Comparison of ENCODE assay signal across 33 cellular contexts in genomic region chr19:45773384-45773783, GRCh38. TPM values are rescaled to one million over a fixed set of nuclear protein-coding genes. Genes with fewer than 3 reads are reported as not detected.
DNase-seq lines count a peak whose midpoint lies in the region; ATAC-seq, FAIRE-seq and TF ChIP-seq lines count a peak whose summit lies in the region.
"Had no signal": no experiment of that assay in that cellular context is flagged by ENCODE, and none has a peak within 500 bp of the region (broad histone marks: within the 10 kb centered on the region; RNA-seq: fewer than 3 reads in every experiment).

No MANE protein-coding gene starts in this region.

- H3K79me1 ChIP-seq in mesenchymal stem cell (replicated peaks; ENCODE audit: low read length, poor library complexity, severe bottlenecking) = peaks cover 11% of the 10 kb centered on the region

- H3K4me3 Mint-ChIP-seq in activated naive CD4-positive, alpha-beta T cell treated with anti-CD3 and anti-CD28 coated beads, Interleukin-2, amount 10 ng/mL, durations not matched to agents 7 days and 5 days = no peak overlapping the region
- no peak overlapping the region for H3K4me3 Mint-ChIP-seq in activated naive CD4-positive, alpha-beta T cell treated with anti-CD3 and anti-CD28 coated beads for 36 hours
- H3K4me3 Mint-ChIP-seq in naive thymus-derived CD4-positive, alpha-beta T cell = no peak overlapping the region
- H3K4me3 Mint-ChIP-seq: activated CD4-positive, alpha-beta T cell treated with anti-CD3 and anti-CD28 coated beads, Interleukin-2, amount 10 ng/mL, durations not matched to agents 24 days and 14 days; stimulated activated naive B cell treated with anti-CD40 and anti-IgM and Interleukin-4, amounts not matched to agents 10 μg/mL and 1 μg/mL and 100 μg/mL, for 72 hours had no signal

- POLR2A ChIA-PET in naive thymus-derived CD4-positive, alpha-beta T cell (lab: Charles Lee) = interaction anchor here (0.6 to 1.9 kb wide), 4 partner anchors 9 to 90 kb away, joined by 3 to 8 read pairs (median 4); partner anchors contain the start of gene DMPK

- H3K9me3 ChIP-seq in mucosa of stomach (ENCODE audit: control insufficient read depth, low read length) (no peaks in the 10 kb centered on the region), stomach (no peaks in the 10 kb centered on the region), mesenchymal stem cell (ENCODE audit: control insufficient read depth, low read length) (no peaks in the 10 kb centered on the region)
- no peaks in the 10 kb centered on the region for H3K9me3 ChIP-seq in naive thymus-derived CD4-positive, alpha-beta T cell (ENCODE audit: control insufficient read depth in 2 of 3, low read length in 3 of 3)
- H3K9me3 ChIP-seq: BE2C, testis had no signal

- H3K4me1 ChIP-seq in mucosa of stomach (ENCODE audit: control insufficient read depth, insufficient read depth, low read length) (peaks cover 40% of the 10 kb centered on the region), stomach (peaks cover 27 to 64% (median 46%) of the 10 kb centered on the region in 4 donors), mesenchymal stem cell (ENCODE audit: control insufficient read depth, insufficient read depth, low read depth, low read length) (peaks cover 22% of the 10 kb centered on the region)
- H3K4me1 ChIP-seq in naive thymus-derived CD4-positive, alpha-beta T cell (ENCODE audit: control insufficient read depth in 2 of 2, insufficient read depth in 2 of 2, low read length in 2 of 2) = peaks cover 6 to 13% of the 10 kb centered on the region in 2 donors

- DNase-seq in activated naive CD4-positive, alpha-beta T cell treated with anti-CD3 and anti-CD28 coated beads, Interleukin-2, amount 10 ng/mL, durations not matched to agents 7 days and 5 days = no peak
- no peak for DNase-seq in activated naive CD4-positive, alpha-beta T cell treated with anti-CD3 and anti-CD28 coated beads for 36 hours
- DNase-seq in RPMI8226 (peak; percentile 18), stomach (peak; percentile 88), H54 (ENCODE audit: insufficient read length, low spot score) (no peak), mesenchymal stem cell (no peak)
- no peak for DNase-seq in naive thymus-derived CD4-positive, alpha-beta T cell
- DNase-seq: activated CD4-positive, alpha-beta T cell treated with anti-CD3 and anti-CD28 coated beads, Interleukin-2, amount 10 ng/mL, durations not matched to agents 24 days and 14 days; activated naive CD4-positive, alpha-beta T cell treated with Interleukin-2 at 50 U/mL for 16 hours; activated T-cell treated with anti-CD3 and anti-CD28 coated beads, Interleukin-2, amount 50 U/mL, for 48 hours; amygdala; BE2C; COR-L47; glutamatergic neuron; NCI-H1048; NCI-H2029; NCI-H510A; nucleus accumbens; stimulated activated CD4-positive, alpha-beta T cell treated with anti-CD3 and anti-CD28 coated beads, Interleukin-4, amount 100 ng/mL, for 24 hours; stimulated activated naive B cell treated with anti-CD40 and anti-IgM and Interleukin-4, amounts not matched to agents 10 μg/mL and 1 μg/mL and 100 μg/mL, for 72 hours; T-helper 9 cell; testis; WERI-Rb-1 had no signal

- TF ChIP-seq EP300 in stomach (IDR thresholded peaks at IDR 0.05) = no peak

- H3K9ac ChIP-seq in mucosa of stomach (ENCODE audit: low read length) = peak overlapping the region; percentile 72
- H3K9ac ChIP-seq in mesenchymal stem cell (ENCODE audit: low read length) = no peak overlapping the region

- no peak overlapping the region for H2BK120ac ChIP-seq in mesenchymal stem cell (ENCODE audit: low read depth, low read length)

- no peak overlapping the region for H4K91ac ChIP-seq in mesenchymal stem cell (ENCODE audit: low read length)

- H3K27ac ChIP-seq in stomach = peak overlapping the region; percentile 89 to 98 (median 97)
- H3K27ac ChIP-seq in naive thymus-derived CD4-positive, alpha-beta T cell (ENCODE audit: low read depth, low read length) = no peak overlapping the region
- H3K27ac ChIP-seq in mesenchymal stem cell (ENCODE audit: low read length, poor library complexity, severe bottlenecking) = no peak overlapping the region
- H3K27ac ChIP-seq: testis, WERI-Rb-1 had no signal

- intact Hi-C loops in activated naive CD4-positive, alpha-beta T cell treated with anti-CD3 and anti-CD28 coated beads for 36 hours (cut with micrococcal nuclease) = no loop called here
- intact Hi-C loops in stomach (cut with DNase I; ENCODE audit: low total_unique reads) = no loop called here
- intact Hi-C loops in naive thymus-derived CD4-positive, alpha-beta T cell (cut with micrococcal nuclease) = loop anchor here in 1 of 2 donors (5.0 kb wide), 2 partner anchors 89 to 239 kb away; partner anchors contain the start of genes FOXA3 and SYMPK

- H3K4ac ChIP-seq in mesenchymal stem cell (ENCODE audit: low read depth in 1 of 2, low read length in 2 of 2) = no peak overlapping the region

- H3K18ac ChIP-seq in mesenchymal stem cell (ENCODE audit: low read depth in 1 of 2, low read length in 2 of 2) = no peak overlapping the region

- peaks cover 3% of the 10 kb centered on the region for H3K36me3 Mint-ChIP-seq in activated naive CD4-positive, alpha-beta T cell treated with anti-CD3 and anti-CD28 coated beads, Interleukin-2, amount 10 ng/mL, durations not matched to agents 7 days and 5 days
- peaks cover 6% of the 10 kb centered on the region for H3K36me3 Mint-ChIP-seq in activated naive CD4-positive, alpha-beta T cell treated with anti-CD3 and anti-CD28 coated beads for 36 hours (ENCODE audit: low read depth)
- peaks cover 0 to 8% (median 6%) of the 10 kb centered on the region in 5 donors for H3K36me3 Mint-ChIP-seq in naive thymus-derived CD4-positive, alpha-beta T cell

- no peak overlapping the region for H3K14ac ChIP-seq in mesenchymal stem cell (ENCODE audit: low read length in 2 of 2)

- peak overlapping the region; percentile 8 for H3K4me3 ChIP-seq in mucosa of stomach (ENCODE audit: low read length)
- H3K4me3 ChIP-seq in stomach = no peak overlapping the region
- H3K4me3 ChIP-seq in naive thymus-derived CD4-positive, alpha-beta T cell (ENCODE audit: low read length) = no peak overlapping the region
- no peak overlapping the region for H3K4me3 ChIP-seq in mesenchymal stem cell (ENCODE audit: insufficient read depth in 1 of 2, low read depth in 1 of 2, low read length in 2 of 2)
- H3K4me3 ChIP-seq: GM12878, lung, testis had no signal

- no peak for ATAC-seq in naive thymus-derived CD4-positive, alpha-beta T cell
- ATAC-seq: GM12878; stimulated activated naive B cell treated with anti-CD40 and anti-IgM and Interleukin-4, amounts not matched to agents 10 μg/mL and 1 μg/mL and 100 μg/mL, for 72 hours had no signal

- H2AFZ ChIP-seq in mesenchymal stem cell (ENCODE audit: low read depth, low read length) = no peak overlapping the region

- H3K4me1 Mint-ChIP-seq in activated naive CD4-positive, alpha-beta T cell treated with anti-CD3 and anti-CD28 coated beads, Interleukin-2, amount 10 ng/mL, durations not matched to agents 7 days and 5 days = peaks cover 19% of the 10 kb centered on the region
- peaks cover 6% of the 10 kb centered on the region for H3K4me1 Mint-ChIP-seq in activated naive CD4-positive, alpha-beta T cell treated with anti-CD3 and anti-CD28 coated beads for 36 hours (ENCODE audit: low read depth)
- H3K4me1 Mint-ChIP-seq in naive thymus-derived CD4-positive, alpha-beta T cell = peaks cover 0 to 16% (median 10%) of the 10 kb centered on the region in 7 donors

- TF ChIP-seq POLR2A in stomach (IDR thresholded peaks at IDR 0.05) (no peak), H54 (IDR thresholded peaks at IDR 0.05; ENCODE audit: low read depth, low read length) (no peak)

- no peak overlapping the region for H2BK15ac ChIP-seq in mesenchymal stem cell (ENCODE audit: low read depth, poor library complexity, severe bottlenecking)

- H2BK5ac ChIP-seq in mesenchymal stem cell (ENCODE audit: low read depth, low read length, poor library complexity, severe bottlenecking) = no peak overlapping the region

- CTCF ChIA-PET in activated naive CD4-positive, alpha-beta T cell treated with anti-CD3 and anti-CD28 coated beads, Interleukin-2, amount 10 ng/mL, durations not matched to agents 7 days and 5 days (lab: Charles Lee) = interaction anchor here (1.2 to 2.3 kb wide), 2 partner anchors 21 to 26 kb away, joined by 4 to 11 read pairs; no protein-coding TSS in a partner anchor
- CTCF ChIA-PET in activated naive CD4-positive, alpha-beta T cell treated with anti-CD3 and anti-CD28 coated beads for 36 hours (lab: Charles Lee) = interaction anchor here (0.5 to 6.1 kb wide), 3 partner anchors 26 to 188 kb away, joined by 4 to 127 read pairs (median 4); no protein-coding TSS in a partner anchor
- CTCF ChIA-PET in naive thymus-derived CD4-positive, alpha-beta T cell (lab: Charles Lee) = interaction anchor here (1.0 to 3.4 kb wide), 2 partner anchors 24 to 44 kb away, joined by 4 to 28 read pairs; no protein-coding TSS in a partner anchor

- no peak overlapping the region for H3K23ac ChIP-seq in mesenchymal stem cell (ENCODE audit: low read length in 2 of 2)

- H4K8ac ChIP-seq in mesenchymal stem cell (ENCODE audit: low read length) = no peak overlapping the region

- H3K9me3 Mint-ChIP-seq in activated naive CD4-positive, alpha-beta T cell treated with anti-CD3 and anti-CD28 coated beads, Interleukin-2, amount 10 ng/mL, durations not matched to agents 7 days and 5 days = no peaks in the 10 kb centered on the region
- no peaks in the 10 kb centered on the region for H3K9me3 Mint-ChIP-seq in activated naive CD4-positive, alpha-beta T cell treated with anti-CD3 and anti-CD28 coated beads for 36 hours
- H3K9me3 Mint-ChIP-seq in naive thymus-derived CD4-positive, alpha-beta T cell = no peaks in the 10 kb centered on the region
- H3K9me3 Mint-ChIP-seq: activated CD4-positive, alpha-beta T cell treated with anti-CD3 and anti-CD28 coated beads, Interleukin-2, amount 10 ng/mL, durations not matched to agents 24 days and 14 days; stimulated activated naive B cell treated with anti-CD40 and anti-IgM and Interleukin-4, amounts not matched to agents 10 μg/mL and 1 μg/mL and 100 μg/mL, for 72 hours had no signal

- H3K4me2 ChIP-seq in mesenchymal stem cell (ENCODE audit: low read length, poor library complexity, severe bottlenecking) = no peak overlapping the region

- WGBS in stomach, 5 donors = 4 to 21% (median 13%) methylated on average over 2 of the region's 2 CpGs
- no CpG with 5 or more reads among the region's 2 CpGs for WGBS in mesenchymal stem cell

- peaks cover 10% of the 10 kb centered on the region for H3K27me3 ChIP-seq in mucosa of stomach (ENCODE audit: control insufficient read depth, insufficient read depth, low read length)
- peaks cover 0 to 25% (median 0%) of the 10 kb centered on the region in 3 donors for H3K27me3 ChIP-seq in stomach
- H3K27me3 ChIP-seq in naive thymus-derived CD4-positive, alpha-beta T cell (ENCODE audit: control insufficient read depth in 2 of 2, insufficient read depth in 2 of 2, low read length in 2 of 2) = no peaks in the 10 kb centered on the region
- no peaks in the 10 kb centered on the region for H3K27me3 ChIP-seq in mesenchymal stem cell (ENCODE audit: control insufficient read depth in 1 of 2, insufficient read depth in 1 of 2, low read length in 2 of 2)
- H3K27me3 ChIP-seq: testis had no signal

- H2AK5ac ChIP-seq in mesenchymal stem cell (ENCODE audit: low read length, severe bottlenecking) = no peak overlapping the region

- H3K27ac Mint-ChIP-seq in activated naive CD4-positive, alpha-beta T cell treated with anti-CD3 and anti-CD28 coated beads, Interleukin-2, amount 10 ng/mL, durations not matched to agents 7 days and 5 days = peak overlapping the region; percentile 11
- H3K27ac Mint-ChIP-seq in activated naive CD4-positive, alpha-beta T cell treated with anti-CD3 and anti-CD28 coated beads for 36 hours = no peak overlapping the region
- H3K27ac Mint-ChIP-seq in naive thymus-derived CD4-positive, alpha-beta T cell = no peak overlapping the region
- H3K27ac Mint-ChIP-seq: activated CD4-positive, alpha-beta T cell treated with anti-CD3 and anti-CD28 coated beads, Interleukin-2, amount 10 ng/mL, durations not matched to agents 24 days and 14 days; stimulated activated naive B cell treated with anti-CD40 and anti-IgM and Interleukin-4, amounts not matched to agents 10 μg/mL and 1 μg/mL and 100 μg/mL, for 72 hours had no signal

- peaks cover 22% of the 10 kb centered on the region for H3K36me3 ChIP-seq in mucosa of stomach (ENCODE audit: control insufficient read depth, insufficient read depth, low read length)
- H3K36me3 ChIP-seq in stomach = peaks cover 26 to 59% (median 40%) of the 10 kb centered on the region in 4 donors
- peaks cover 0 to 15% (median 0%) of the 10 kb centered on the region in 3 experiments for H3K36me3 ChIP-seq in naive thymus-derived CD4-positive, alpha-beta T cell (ENCODE audit: control insufficient read depth in 2 of 3, insufficient read depth in 3 of 3, low read length in 3 of 3)
- H3K36me3 ChIP-seq in mesenchymal stem cell (ENCODE audit: control insufficient read depth in 1 of 2, insufficient read depth in 2 of 2, low read depth in 1 of 2, low read length in 2 of 2) = peaks cover 55 to 60% of the 10 kb centered on the region in 2 experiments

- H2BK12ac ChIP-seq in mesenchymal stem cell (ENCODE audit: low read length in 2 of 2) = no peak overlapping the region

- FAIRE-seq in H54 (lab: Jason Lieb, UNC) = no peak
- FAIRE-seq: endometrium, GM12878, H1, urothelium cell line had no signal

- TF ChIP-seq CTCF in stomach (IDR thresholded peaks at IDR 0.05) = no peak

- H3K27me3 Mint-ChIP-seq in activated naive CD4-positive, alpha-beta T cell treated with anti-CD3 and anti-CD28 coated beads, Interleukin-2, amount 10 ng/mL, durations not matched to agents 7 days and 5 days = peaks cover 72% of the 10 kb centered on the region
- H3K27me3 Mint-ChIP-seq in activated naive CD4-positive, alpha-beta T cell treated with anti-CD3 and anti-CD28 coated beads for 36 hours (ENCODE audit: low read depth) = peaks cover 9% of the 10 kb centered on the region
- H3K27me3 Mint-ChIP-seq in naive thymus-derived CD4-positive, alpha-beta T cell = peaks cover 0 to 18% (median 8%) of the 10 kb centered on the region in 5 donors

RNA-seq across cellular contexts. Expression of gene SIX5, which starts 4.3 kb away (rescaled TPM):
- total RNA-seq in activated naive CD4-positive, alpha-beta T cell treated with anti-CD3 and anti-CD28 coated beads for 36 hours = 1 to 10 TPM; 1.8 to 2.2 TPM
- 10 to 100 TPM in 4 of 5 donors, 1 to 10 TPM in 1; 4.0 to 39.1 (median 25.9) TPM for total RNA-seq in stomach
- polyA plus RNA-seq in stomach = 10 to 100 TPM; 14.4 to 23.3 (median 16.6) TPM
- 1 to 10 TPM in 4 of 5 experiments, under 1 TPM in 1; 0.92 to 2.3 (median 1.1) TPM for total RNA-seq in naive thymus-derived CD4-positive, alpha-beta T cell
- under 1 TPM; 0.15 to 0.17 TPM for polyA plus RNA-seq in naive thymus-derived CD4-positive, alpha-beta T cell
- polyA plus RNA-seq in mesenchymal stem cell (2013, experiment 1 of 2) = 16.0 TPM
- 14.5 TPM for polyA plus RNA-seq in mesenchymal stem cell (2013, experiment 2 of 2)

RNA-seq across cellular contexts. Expression of gene DMPK, which starts 8.9 kb away (rescaled TPM):
- 1 to 10 TPM; 6.1 TPM for total RNA-seq in activated naive CD4-positive, alpha-beta T cell treated with anti-CD3 and anti-CD28 coated beads for 36 hours
- 100 to 1,000 TPM in 2 of 5 donors, 10 to 100 TPM in 3; 53.1 to 248 (median 72.8) TPM for total RNA-seq in stomach
- polyA plus RNA-seq in stomach = 10 to 100 TPM; 27.2 to 76.9 (median 56.5) TPM
- total RNA-seq in naive thymus-derived CD4-positive, alpha-beta T cell = 10 to 100 TPM; 15.0 to 33.9 (median 25.2) TPM
- 1 to 10 TPM in 1 of 2 donors, under 1 TPM in 1; 0.20 to 1.8 TPM for polyA plus RNA-seq in naive thymus-derived CD4-positive, alpha-beta T cell
- 54.2 TPM for polyA plus RNA-seq in mesenchymal stem cell (2013, experiment 1 of 2)
- polyA plus RNA-seq in mesenchymal stem cell (2013, experiment 2 of 2) = 51.7 TPM

RNA-seq across cellular contexts. Expression of gene DMWD, which starts 19.3 kb away (rescaled TPM):
- 10 to 100 TPM; 28.6 to 29.1 TPM for total RNA-seq in activated naive CD4-positive, alpha-beta T cell treated with anti-CD3 and anti-CD28 coated beads for 36 hours
- 10 to 100 TPM in 4 of 5 donors, 1 to 10 TPM in 1; 5.3 to 52.1 (median 27.9) TPM for total RNA-seq in stomach
- polyA plus RNA-seq in stomach = 10 to 100 TPM; 12.8 to 17.4 (median 15.9) TPM
- total RNA-seq in naive thymus-derived CD4-positive, alpha-beta T cell = 10 to 100 TPM; 18.7 to 43.2 (median 35.4) TPM
- 1 to 10 TPM; 3.7 to 7.2 TPM for polyA plus RNA-seq in naive thymus-derived CD4-positive, alpha-beta T cell
- 35.9 TPM for polyA plus RNA-seq in mesenchymal stem cell (2013, experiment 1 of 2)
- polyA plus RNA-seq in mesenchymal stem cell (2013, experiment 2 of 2) = 32.6 TPM

RNA-seq across cellular contexts. Expression of gene MEIOSIN, which starts 40.1 kb away (rescaled TPM):
- not detected for total RNA-seq in activated naive CD4-positive, alpha-beta T cell treated with anti-CD3 and anti-CD28 coated beads for 36 hours
- total RNA-seq in stomach = not detected
- polyA plus RNA-seq in stomach = not detected
- not detected for total RNA-seq in naive thymus-derived CD4-positive, alpha-beta T cell
- not detected for polyA plus RNA-seq in naive thymus-derived CD4-positive, alpha-beta T cell
- not detected for polyA plus RNA-seq in mesenchymal stem cell (2013, experiment 1 of 2)
- polyA plus RNA-seq in mesenchymal stem cell (2013, experiment 2 of 2) = not detected
- total RNA-seq: activated CD4-positive, alpha-beta T cell treated with anti-CD3 and anti-CD28 coated beads, Interleukin-2, amount 10 ng/mL, durations not matched to agents 24 days and 14 days; cardiac septum; Daoy; H1; kidney epithelial cell; lung; RPMI7951 had no signal
- polyA plus RNA-seq: lung had no signal

RNA-seq across cellular contexts. Expression of gene RSPH6A, which starts 41.7 kb away (rescaled TPM):
- under 1 TPM in 1 of 2 experiments, not detected in 1; 0.17 TPM for total RNA-seq in activated naive CD4-positive, alpha-beta T cell treated with anti-CD3 and anti-CD28 coated beads for 36 hours
- 1 to 10 TPM in 2 of 5 donors, under 1 TPM in 1, not detected in 2; 0.37 to 5.8 (median 1.4) TPM for total RNA-seq in stomach
- not detected for polyA plus RNA-seq in stomach
- total RNA-seq in naive thymus-derived CD4-positive, alpha-beta T cell = under 1 TPM; 0.20 to 0.78 (median 0.56) TPM
- polyA plus RNA-seq in naive thymus-derived CD4-positive, alpha-beta T cell = not detected
- 0.01 TPM for polyA plus RNA-seq in mesenchymal stem cell (2013, experiment 1 of 2)
- not detected for polyA plus RNA-seq in mesenchymal stem cell (2013, experiment 2 of 2)
- total RNA-seq: kidney epithelial cell, RPMI7951 had no signal

Comparison
In these comparisons a context has a peak if more than half of its experiments do, and no peak if none do; other contexts are left out.
1. DNase-seq: peak in RPMI8226 (single experiment) and stomach (single experiment); none in activated naive CD4-positive, alpha-beta T cell treated with anti-CD3 and anti-CD28 coated beads, Interleukin-2, amount 10 ng/mL, durations not matched to agents 7 days and 5 days (single experiment), activated naive CD4-positive, alpha-beta T cell treated with anti-CD3 and anti-CD28 coated beads for 36 hours (single experiment), naive thymus-derived CD4-positive, alpha-beta T cell (0 of 9), H54 (single experiment) and mesenchymal stem cell (single experiment).
2. H3K27ac ChIP-seq: peak in stomach (5 of 5); none in naive thymus-derived CD4-positive, alpha-beta T cell (single experiment) and mesenchymal stem cell (single experiment).